1 cellular context compared by ENCODE assay signal in genomic region chr7:74656911-74657691, GRCh38.
TF ChIP-seq lines count a peak whose summit lies in the region.

No MANE protein-coding gene starts in this region.

TF ChIP-seq in K562, 482 proteins besides CTCF, POLR2A, EP300 and RAD21 (continued from another document and continues in another):
- TF ChIP-seq, protein P1, sequence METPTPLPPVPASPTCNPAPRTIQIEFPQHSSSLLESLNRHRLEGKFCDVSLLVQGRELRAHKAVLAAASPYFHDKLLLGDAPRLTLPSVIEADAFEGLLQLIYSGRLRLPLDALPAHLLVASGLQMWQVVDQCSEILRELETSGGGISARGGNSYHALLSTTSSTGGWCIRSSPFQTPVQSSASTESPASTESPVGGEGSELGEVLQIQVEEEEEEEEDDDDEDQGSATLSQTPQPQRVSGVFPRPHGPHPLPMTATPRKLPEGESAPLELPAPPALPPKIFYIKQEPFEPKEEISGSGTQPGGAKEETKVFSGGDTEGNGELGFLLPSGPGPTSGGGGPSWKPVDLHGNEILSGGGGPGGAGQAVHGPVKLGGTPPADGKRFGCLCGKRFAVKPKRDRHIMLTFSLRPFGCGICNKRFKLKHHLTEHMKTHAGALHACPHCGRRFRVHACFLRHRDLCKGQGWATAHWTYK (CRISPR knock-in tag; IDR thresholded peaks at IDR 0.05): 0 out of 2 replicates have a peak, but pooled peaks have one; percentile 76
- TF ChIP-seq FUS (optimal IDR thresholded peaks at IDR 0.05; ENCODE audit: low read depth, low read length) (peak; percentile 14), NONO (IDR thresholded peaks at IDR 0.05; ENCODE audit: low read depth in 2 of 2, low read length in 1 of 2) (peak in 1 of 2 experiments; percentile 27; a peak in 1 of 4 replicates), ZNF551 (CRISPR knock-in tag; IDR thresholded peaks at IDR 0.05) (no peak), ZNF121 (CRISPR knock-in tag; conservative IDR thresholded peaks at IDR 0.05) (no peak), E2F8 (IDR thresholded peaks at IDR 0.05; ENCODE audit: low read depth, partially characterized antibody) (no peak), WHSC1 (IDR thresholded peaks at IDR 0.05; ENCODE audit: low read length) (no peak), ETS2 (tag; IDR thresholded peaks at IDR 0.05; ENCODE audit: borderline replicate concordance, poor library complexity, severe bottlenecking) (no peak), BHLHE40 (IDR thresholded peaks at IDR 0.05; ENCODE audit: low read length) (0 out of 2 replicates have a peak, but pooled peaks have one; percentile 4), PCBP1 (IDR thresholded peaks at IDR 0.05; ENCODE audit: low read depth, low read length, poor library complexity, severe bottlenecking) (peak; percentile 92), ELF1 (tag; IDR thresholded peaks at IDR 0.05) (0 out of 2 replicates have a peak, but pooled peaks have one; percentile 24), MEF2D (tag; conservative IDR thresholded peaks at IDR 0.05; ENCODE audit: low read depth) (no peak), ATF1 (CRISPR knock-in tag; IDR thresholded peaks at IDR 0.05) (no peak), ATF1 (tag; IDR thresholded peaks at IDR 0.05) (peak; percentile 83), HSF4 (CRISPR knock-in tag; IDR thresholded peaks at IDR 0.05; ENCODE audit: borderline replicate concordance) (no peak), CREB3L1 (IDR thresholded peaks at IDR 0.05; ENCODE audit: borderline replicate concordance, low read depth) (0 out of 2 replicates have a peak, but pooled peaks have one; percentile 46), MAFG (tag; conservative IDR thresholded peaks at IDR 0.05) (no peak), NFATC3 (IDR thresholded peaks at IDR 0.05) (no peak), PHB (CRISPR knock-in tag; IDR thresholded peaks at IDR 0.05) (peak; percentile 72; the same call in 1 of the 2 replicates), ELF4 (CRISPR knock-in tag; IDR thresholded peaks at IDR 0.05) (no peak), MLX (CRISPR knock-in tag; conservative IDR thresholded peaks at IDR 0.05) (0 out of 4 replicates have a peak, but pooled peaks of 1 of the 2 experiments have one; percentile 28), ZNF232 (CRISPR knock-in tag; IDR thresholded peaks at IDR 0.05) (peak; percentile 36; the same call in 1 of the 2 replicates), SRSF7 (optimal IDR thresholded peaks at IDR 0.05; ENCODE audit: low read depth, low read length) (no peak), MTA1 (IDR thresholded peaks at IDR 0.05; ENCODE audit: borderline replicate concordance) (no peak), GTF2E2 (tag; IDR thresholded peaks at IDR 0.05) (0 out of 2 replicates have a peak, but pooled peaks have one; percentile 74), MCM3 (IDR thresholded peaks at IDR 0.05) (no peak), TOE1 (IDR thresholded peaks at IDR 0.05; ENCODE audit: borderline replicate concordance) (no peak), TOE1 (CRISPR knock-in tag; IDR thresholded peaks at IDR 0.05; ENCODE audit: borderline replicate concordance, low read depth) (0 out of 2 replicates have a peak, but pooled peaks have one; percentile 67), CAMTA2 (CRISPR knock-in tag; conservative IDR thresholded peaks at IDR 0.05) (no peak), ZFPM2 (CRISPR knock-in tag; IDR thresholded peaks at IDR 0.05) (peak; percentile 89), EP400 (IDR thresholded peaks at IDR 0.05) (peak; percentile 82), SIN3A (IDR thresholded peaks at IDR 0.05; ENCODE audit: borderline replicate concordance in 2 of 2, control insufficient read depth in 1 of 2, low read depth in 2 of 2, low read length in 2 of 2) (0 out of 4 replicates have a peak, but pooled peaks of 1 of the 2 experiments have one; percentile 6), FIP1L1 (IDR thresholded peaks at IDR 0.05; ENCODE audit: low read depth, low read length, poor library complexity, severe bottlenecking) (peak; percentile 35), GABPA (tag; conservative IDR thresholded peaks at IDR 0.05; ENCODE audit: low read depth) (peak; percentile 59), TCF15 (CRISPR knock-in tag; IDR thresholded peaks at IDR 0.05) (no peak), GATAD2A (IDR thresholded peaks at IDR 0.05) (peak; percentile 39; the same call in 1 of the 2 replicates), MTA3 (IDR thresholded peaks at IDR 0.05; ENCODE audit: borderline replicate concordance) (no peak; the same call in 1 of the 2 replicates), POLR3G (IDR thresholded peaks at IDR 0.05; ENCODE audit: extremely low read depth, insufficient read length, insufficient replicate concordance) (no peak), FOXM1 (IDR thresholded peaks at IDR 0.05; ENCODE audit: low read depth) (no peak), FOXM1 (CRISPR knock-in tag; IDR thresholded peaks at IDR 0.05; ENCODE audit: low read depth) (no peak), TAF1 (IDR thresholded peaks at IDR 0.05; ENCODE audit: control insufficient read depth, extremely low read depth, insufficient read depth, low read length, severe bottlenecking) (peak; percentile 82), ZNF165 (CRISPR knock-in tag; IDR thresholded peaks at IDR 0.05; ENCODE audit: borderline replicate concordance) (peak; percentile 83; the same call in 1 of the 2 replicates), JUNB (CRISPR knock-in tag; conservative IDR thresholded peaks at IDR 0.05) (no peak), TRIM28 (IDR thresholded peaks at IDR 0.05) (0 out of 2 replicates have a peak, but pooled peaks have one; percentile 40)
- TF ChIP-seq, protein P2, sequence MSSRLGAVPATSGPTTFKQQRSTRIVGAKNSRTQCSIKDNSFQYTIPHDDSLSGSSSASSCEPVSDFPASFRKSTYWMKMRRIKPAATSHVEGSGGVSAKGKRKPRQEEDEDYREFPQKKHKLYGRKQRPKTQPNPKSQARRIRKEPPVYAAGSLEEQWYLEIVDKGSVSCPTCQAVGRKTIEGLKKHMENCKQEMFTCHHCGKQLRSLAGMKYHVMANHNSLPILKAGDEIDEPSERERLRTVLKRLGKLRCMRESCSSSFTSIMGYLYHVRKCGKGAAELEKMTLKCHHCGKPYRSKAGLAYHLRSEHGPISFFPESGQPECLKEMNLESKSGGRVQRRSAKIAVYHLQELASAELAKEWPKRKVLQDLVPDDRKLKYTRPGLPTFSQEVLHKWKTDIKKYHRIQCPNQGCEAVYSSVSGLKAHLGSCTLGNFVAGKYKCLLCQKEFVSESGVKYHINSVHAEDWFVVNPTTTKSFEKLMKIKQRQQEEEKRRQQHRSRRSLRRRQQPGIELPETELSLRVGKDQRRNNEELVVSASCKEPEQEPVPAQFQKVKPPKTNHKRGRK (tag; IDR thresholded peaks at IDR 0.05): no peak
- TF ChIP-seq, protein P3, sequence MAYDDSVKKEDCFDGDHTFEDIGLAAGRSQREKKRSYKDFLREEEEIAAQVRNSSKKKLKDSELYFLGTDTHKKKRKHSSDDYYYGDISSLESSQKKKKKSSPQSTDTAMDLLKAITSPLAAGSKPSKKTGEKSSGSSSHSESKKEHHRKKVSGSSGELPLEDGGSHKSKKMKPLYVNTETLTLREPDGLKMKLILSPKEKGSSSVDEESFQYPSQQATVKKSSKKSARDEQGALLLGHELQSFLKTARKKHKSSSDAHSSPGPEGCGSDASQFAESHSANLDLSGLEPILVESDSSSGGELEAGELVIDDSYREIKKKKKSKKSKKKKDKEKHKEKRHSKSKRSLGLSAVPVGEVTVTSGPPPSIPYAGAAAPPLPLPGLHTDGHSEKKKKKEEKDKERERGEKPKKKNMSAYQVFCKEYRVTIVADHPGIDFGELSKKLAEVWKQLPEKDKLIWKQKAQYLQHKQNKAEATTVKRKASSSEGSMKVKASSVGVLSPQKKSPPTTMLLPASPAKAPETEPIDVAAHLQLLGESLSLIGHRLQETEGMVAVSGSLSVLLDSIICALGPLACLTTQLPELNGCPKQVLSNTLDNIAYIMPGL (CRISPR knock-in tag; IDR thresholded peaks at IDR 0.05): no peak; the same call in 1 of the 2 replicates
- TF ChIP-seq, protein P4, sequence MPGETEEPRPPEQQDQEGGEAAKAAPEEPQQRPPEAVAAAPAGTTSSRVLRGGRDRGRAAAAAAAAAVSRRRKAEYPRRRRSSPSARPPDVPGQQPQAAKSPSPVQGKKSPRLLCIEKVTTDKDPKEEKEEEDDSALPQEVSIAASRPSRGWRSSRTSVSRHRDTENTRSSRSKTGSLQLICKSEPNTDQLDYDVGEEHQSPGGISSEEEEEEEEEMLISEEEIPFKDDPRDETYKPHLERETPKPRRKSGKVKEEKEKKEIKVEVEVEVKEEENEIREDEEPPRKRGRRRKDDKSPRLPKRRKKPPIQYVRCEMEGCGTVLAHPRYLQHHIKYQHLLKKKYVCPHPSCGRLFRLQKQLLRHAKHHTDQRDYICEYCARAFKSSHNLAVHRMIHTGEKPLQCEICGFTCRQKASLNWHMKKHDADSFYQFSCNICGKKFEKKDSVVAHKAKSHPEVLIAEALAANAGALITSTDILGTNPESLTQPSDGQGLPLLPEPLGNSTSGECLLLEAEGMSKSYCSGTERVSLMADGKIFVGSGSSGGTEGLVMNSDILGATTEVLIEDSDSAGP (CRISPR knock-in tag; IDR thresholded peaks at IDR 0.05): no peak
- TF ChIP-seq, protein P5, sequence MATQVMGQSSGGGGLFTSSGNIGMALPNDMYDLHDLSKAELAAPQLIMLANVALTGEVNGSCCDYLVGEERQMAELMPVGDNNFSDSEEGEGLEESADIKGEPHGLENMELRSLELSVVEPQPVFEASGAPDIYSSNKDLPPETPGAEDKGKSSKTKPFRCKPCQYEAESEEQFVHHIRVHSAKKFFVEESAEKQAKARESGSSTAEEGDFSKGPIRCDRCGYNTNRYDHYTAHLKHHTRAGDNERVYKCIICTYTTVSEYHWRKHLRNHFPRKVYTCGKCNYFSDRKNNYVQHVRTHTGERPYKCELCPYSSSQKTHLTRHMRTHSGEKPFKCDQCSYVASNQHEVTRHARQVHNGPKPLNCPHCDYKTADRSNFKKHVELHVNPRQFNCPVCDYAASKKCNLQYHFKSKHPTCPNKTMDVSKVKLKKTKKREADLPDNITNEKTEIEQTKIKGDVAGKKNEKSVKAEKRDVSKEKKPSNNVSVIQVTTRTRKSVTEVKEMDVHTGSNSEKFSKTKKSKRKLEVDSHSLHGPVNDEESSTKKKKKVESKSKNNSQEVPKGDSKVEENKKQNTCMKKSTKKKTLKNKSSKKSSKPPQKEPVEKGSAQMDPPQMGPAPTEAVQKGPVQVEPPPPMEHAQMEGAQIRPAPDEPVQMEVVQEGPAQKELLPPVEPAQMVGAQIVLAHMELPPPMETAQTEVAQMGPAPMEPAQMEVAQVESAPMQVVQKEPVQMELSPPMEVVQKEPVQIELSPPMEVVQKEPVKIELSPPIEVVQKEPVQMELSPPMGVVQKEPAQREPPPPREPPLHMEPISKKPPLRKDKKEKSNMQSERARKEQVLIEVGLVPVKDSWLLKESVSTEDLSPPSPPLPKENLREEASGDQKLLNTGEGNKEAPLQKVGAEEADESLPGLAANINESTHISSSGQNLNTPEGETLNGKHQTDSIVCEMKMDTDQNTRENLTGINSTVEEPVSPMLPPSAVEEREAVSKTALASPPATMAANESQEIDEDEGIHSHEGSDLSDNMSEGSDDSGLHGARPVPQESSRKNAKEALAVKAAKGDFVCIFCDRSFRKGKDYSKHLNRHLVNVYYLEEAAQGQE (CRISPR knock-in tag; IDR thresholded peaks at IDR 0.05; ENCODE audit: low read depth): peak; percentile 78
- TF ChIP-seq, protein P6, sequence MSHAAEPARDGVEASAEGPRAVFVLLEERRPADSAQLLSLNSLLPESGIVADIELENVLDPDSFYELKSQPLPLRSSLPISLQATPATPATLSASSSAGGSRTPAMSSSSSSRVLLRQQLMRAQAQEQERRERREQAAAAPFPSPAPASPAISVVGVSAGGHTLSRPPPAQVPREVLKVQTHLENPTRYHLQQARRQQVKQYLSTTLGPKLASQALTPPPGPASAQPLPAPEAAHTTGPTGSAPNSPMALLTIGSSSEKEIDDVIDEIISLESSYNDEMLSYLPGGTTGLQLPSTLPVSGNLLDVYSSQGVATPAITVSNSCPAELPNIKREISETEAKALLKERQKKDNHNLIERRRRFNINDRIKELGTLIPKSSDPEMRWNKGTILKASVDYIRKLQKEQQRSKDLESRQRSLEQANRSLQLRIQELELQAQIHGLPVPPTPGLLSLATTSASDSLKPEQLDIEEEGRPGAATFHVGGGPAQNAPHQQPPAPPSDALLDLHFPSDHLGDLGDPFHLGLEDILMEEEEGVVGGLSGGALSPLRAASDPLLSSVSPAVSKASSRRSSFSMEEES (CRISPR knock-in tag; IDR thresholded peaks at IDR 0.05): no peak
